ENCODE assay signal across 8 cellular contexts in genomic region chr4:58188313-58188712, GRCh38.
"Had no signal": no experiment of that assay in that cellular context is flagged by ENCODE, and none has a peak within 500 bp of the region (broad histone marks: within the 10 kb centered on the region; RNA-seq: fewer than 3 reads in every experiment).

No MANE protein-coding gene starts in this region.

- H3K4me3 ChIP-seq: GM12878 had no signal

- ATAC-seq: GM12878 had no signal

- DNase-seq: GDM1, GF-D8 had no signal

- FAIRE-seq: G401.6, GM12878, GM12891, GM12892, GM18507, GM19239 had no signal
